13 cellular contexts compared by ENCODE assay signal in the genomic region with DNA sequence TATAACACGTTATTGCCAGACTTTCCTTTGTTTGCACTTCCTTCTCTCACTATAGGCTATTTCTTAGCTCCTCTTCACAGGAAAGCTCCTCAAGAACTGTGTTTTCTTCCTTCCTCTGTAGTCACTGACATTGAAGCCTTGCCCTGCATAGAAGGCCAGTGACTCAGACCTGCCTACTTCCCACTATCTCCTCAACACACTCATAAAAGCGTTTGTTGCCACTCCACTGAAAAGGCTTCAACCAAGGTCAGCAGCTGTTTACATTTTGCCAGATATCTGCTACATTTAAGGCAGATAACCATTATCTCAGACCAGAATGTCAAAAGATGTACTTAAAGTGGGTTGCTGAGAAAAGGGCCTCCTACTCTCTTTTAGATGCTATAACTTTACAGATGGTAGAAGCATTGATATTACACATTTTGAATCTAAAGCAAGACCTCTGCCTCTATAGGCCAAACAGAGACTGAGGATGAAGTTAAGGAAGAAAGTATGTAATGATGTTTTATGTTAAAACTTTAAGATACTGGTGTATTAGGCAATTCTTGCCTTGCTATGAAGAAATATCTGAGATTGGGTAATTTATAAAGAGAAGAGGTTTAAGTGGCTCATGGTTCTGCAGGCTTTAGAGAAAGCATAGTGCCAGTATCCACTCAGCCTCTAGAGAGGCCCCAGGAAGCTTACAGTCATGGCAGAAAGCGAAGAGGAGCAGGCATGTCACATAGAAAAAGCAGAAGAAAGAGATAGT.
DNase-seq lines count a peak whose midpoint lies in the region; ATAC-seq and TF ChIP-seq lines count a peak whose summit lies in the region.
"Had no signal": no experiment of that assay in that cellular context is flagged by ENCODE, and none has a peak within 500 bp of the region (broad histone marks: within the 10 kb centered on the region; RNA-seq: fewer than 3 reads in every experiment).

No MANE protein-coding gene starts in this region.

- no peak for ATAC-seq in PC-3
- ATAC-seq in esophagus mucosa: peak; percentile 37
- no peak for ATAC-seq in HG02840 (IDR thresholded peaks at IDR 0.05; ENCODE audit: low FRiP score, unreplicated experiment)
- ATAC-seq: activated CD4-positive, CD25-positive, alpha-beta regulatory T cell treated with anti-CD3 and anti-CD28 coated beads, Interleukin-2, amount 50 U/mL, for 24 hours had no signal

- no peaks in the 10 kb centered on the region for H3K9me2 ChIP-seq in PC-3 (replicated peaks; ENCODE audit: low read length)

- DNase-seq in GM03348 (ENCODE audit: low spot score) (peak; percentile 76), PC-3 (peak; percentile 35), non-pigmented ciliary epithelial cell (ENCODE audit: low read depth) (peak; percentile 47), NK-92 (lab: John Stamatoyannopoulos, UW; ENCODE audit: unreplicated experiment) (no peak), cerebellar nuclear complex (lab: John Stamatoyannopoulos, UW) (no peak), NCI-H748 (lab: John Stamatoyannopoulos, UW; ENCODE audit: unreplicated experiment) (no peak)
- DNase-seq: colonic mucosa, NCI-H2107, RPMI8226, uterus had no signal

- no TSS peak for BruUV-seq in PC-3 (replicated peaks; lab: Mats Ljungman, UMichigan)

- H3K27ac ChIP-seq in PC-3 (ENCODE audit: low read length): no peak overlapping the region
- H3K27ac ChIP-seq: colonic mucosa, uterus had no signal

- no peak overlapping the region for H3K4me3 ChIP-seq in PC-3 (ENCODE audit: low read length)
- H3K4me3 ChIP-seq: colonic mucosa, uterus had no signal

- no peaks in the 10 kb centered on the region for H3K36me3 ChIP-seq in PC-3 (ENCODE audit: low read depth, low read length)
- H3K36me3 ChIP-seq: colonic mucosa, uterus had no signal

- no peak overlapping the region for H2AFZ ChIP-seq in PC-3 (ENCODE audit: low read length)

- POLR2A ChIA-PET in PC-3 (lab: Charles Lee; ENCODE audit: unreplicated experiment): no interaction called here

- no peak for TF ChIP-seq CTCF in PC-3 (conservative IDR thresholded peaks at IDR 0.05; ENCODE audit: low read depth, low read length)

- CTCF ChIA-PET in PC-3 (lab: Charles Lee): no interaction called here

- intact Hi-C loops in PC-3 (cut with micrococcal nuclease): no loop called here

- H3K9ac ChIP-seq in PC-3 (ENCODE audit: low read length): no peak overlapping the region

- H3F3A ChIP-seq in PC-3 (ENCODE audit: low read length, unreplicated experiment): no peaks in the 10 kb centered on the region

- no peaks in the 10 kb centered on the region for H3K79me2 ChIP-seq in PC-3 (ENCODE audit: low read length)

- no peak overlapping the region for H3K4me2 ChIP-seq in PC-3 (ENCODE audit: low read length)

- no peaks in the 10 kb centered on the region for H3K27me3 ChIP-seq in PC-3 (ENCODE audit: low read length)
- H3K27me3 ChIP-seq: colonic mucosa, uterus had no signal

- H3K9me3 ChIP-seq in PC-3 (ENCODE audit: low read length): 0 out of 2 replicates have a peak, but pooled peaks cover 4% of the 10 kb centered on the region
- H3K9me3 ChIP-seq: colonic mucosa, uterus had no signal

- H4K20me1 ChIP-seq in PC-3 (ENCODE audit: low read length): no peaks in the 10 kb centered on the region

- no peaks in the 10 kb centered on the region for H3K4me1 ChIP-seq in PC-3 (ENCODE audit: insufficient read depth, low read length)
- H3K4me1 ChIP-seq: colonic mucosa, uterus had no signal

Comparison
In these comparisons a context has a peak if more than half of its experiments do, and no peak if none do; other contexts are left out.
1. DNase-seq: peak in GM03348 (single experiment), PC-3 (single experiment) and non-pigmented ciliary epithelial cell (single experiment); none in NK-92 (single experiment), cerebellar nuclear complex (0 of 2) and NCI-H748 (single experiment).